ENCODE assay signal across 11 cellular contexts in genomic region chr1:50979964-50980363, GRCh38. TPM values are rescaled to one million over a fixed set of nuclear protein-coding genes. Genes with fewer than 3 reads are reported as not detected.
DNase-seq lines count a peak whose midpoint lies in the region; ATAC-seq and TF ChIP-seq lines count a peak whose summit lies in the region.
"Had no signal": no experiment of that assay in that cellular context is flagged by ENCODE, and none has a peak within 500 bp of the region (broad histone marks: within the 10 kb centered on the region; RNA-seq: fewer than 3 reads in every experiment).

No MANE protein-coding gene starts in this region.

- peaks cover 5 to 24% of the 10 kb centered on the region in 2 experiments; a peak in 3 of 4 replicates for H3K79me1 ChIP-seq in IMR-90 (ENCODE audit: low read depth in 1 of 2, low read length in 2 of 2)

- no TSS peak for BruUV-seq in IMR-90 (replicated peaks; lab: Mats Ljungman, UMichigan)

- H4K91ac ChIP-seq in IMR-90 (ENCODE audit: insufficient read depth, low read depth, low read length), result no peak overlapping the region

- H3K4me2 ChIP-seq in SK-N-SH (peak overlapping the region; percentile 97), IMR-90 (ENCODE audit: low read depth, low read length) (no peak overlapping the region)

- H3K27me3 ChIP-seq in SK-N-SH (ENCODE audit: insufficient read depth), result no peaks in the 10 kb centered on the region
- H3K27me3 ChIP-seq in IMR-90 (ENCODE audit: control insufficient read depth, insufficient read depth, low read length), result no peaks in the 10 kb centered on the region
- no peaks in the 10 kb centered on the region for H3K27me3 ChIP-seq in body of pancreas
- H3K27me3 ChIP-seq in subcutaneous abdominal adipose tissue (ENCODE audit: control insufficient read depth in 5 of 5, insufficient read depth in 4 of 5, low read length in 5 of 5), result no peaks in the 10 kb centered on the region

- no peak overlapping the region for H2AK9ac ChIP-seq in IMR-90 (replicated peaks; ENCODE audit: low read depth, low read length, poor library complexity)

- H3K9ac ChIP-seq in SK-N-SH, result peak overlapping the region; percentile 98; the same call in 1 of the 2 replicates
- no peak overlapping the region for H3K9ac ChIP-seq in IMR-90 (ENCODE audit: low read depth, low read length)
- peak overlapping the region in 3 of 5 donors; percentile 30 to 92 (median 85) for H3K9ac ChIP-seq in subcutaneous abdominal adipose tissue (ENCODE audit: low read length in 5 of 5)

- peaks cover 14% of the 10 kb centered on the region for H3F3A ChIP-seq in SK-N-SH (replicated peaks; ENCODE audit: insufficient read depth)

- H2BK5ac ChIP-seq in IMR-90 (ENCODE audit: low read depth, low read length, poor library complexity, severe bottlenecking), result no peak overlapping the region

- in situ Hi-C loops in IMR-90 (cut with MboI; ENCODE audit: low sequenced_read_pairs), result no loop called here

- TF ChIP-seq RAD21 in SK-N-SH (IDR thresholded peaks at IDR 0.05; ENCODE audit: low read length) (no peak), IMR-90 (IDR thresholded peaks at IDR 0.05; ENCODE audit: low read length) (no peak)

- CTCF ChIA-PET in SK-N-SH (lab: Yijun Ruan, JAX) (interaction anchor here (1.0 to 2.0 kb wide), 2 partner anchors 11 to 212 kb away, joined by 3 to 7 read pairs; no protein-coding TSS in a partner anchor), IMR-90 (lab: Yijun Ruan, JAX) (interaction anchor here (1.3 kb wide), 1 partner anchor 212 kb away, joined by 3 read pairs; no protein-coding TSS in a partner anchor)

- no peak for ATAC-seq in SK-N-SH treated with all-trans-retinoic acid at 6 μM for 48 hours
- ATAC-seq in IMR-90 (ENCODE audit: low read depth), result no peak
- no peak for ATAC-seq in body of pancreas
- ATAC-seq in HG02623 (IDR thresholded peaks at IDR 0.05; ENCODE audit: unreplicated experiment), result no peak
- ATAC-seq in HG02852 (IDR thresholded peaks at IDR 0.05; ENCODE audit: unreplicated experiment), result no peak
- ATAC-seq: upper lobe of right lung had no signal

- H3K9me3 ChIP-seq in SK-N-SH (no peaks in the 10 kb centered on the region), IMR-90 (ENCODE audit: control insufficient read depth, insufficient read depth, low read length) (no peaks in the 10 kb centered on the region), body of pancreas (no peaks in the 10 kb centered on the region), subcutaneous abdominal adipose tissue (ENCODE audit: control insufficient read depth in 5 of 5, low read length in 5 of 5) (no peaks in the 10 kb centered on the region)
- H3K9me3 ChIP-seq: upper lobe of right lung had no signal

- TF ChIP-seq CTCF in SK-N-SH (IDR thresholded peaks at IDR 0.05) (no peak), IMR-90 (conservative IDR thresholded peaks at IDR 0.05; ENCODE audit: low read depth, low read length) (no peak), body of pancreas (IDR thresholded peaks at IDR 0.05) (no peak)

- WGBS in SK-N-SH (ENCODE audit: low lambda C conversion rate), result 62% methylated on average over 2 of the region's 2 CpGs
- WGBS in IMR-90 (ENCODE audit: extremely low coverage in 2 of 2, insufficient read length in 1 of 2), 2 experiments, result no CpG with 5 or more reads among the region's 2 CpGs
- 26 to 41% methylated on average over 2 of the region's 2 CpGs for WGBS in body of pancreas, 2 donors

- no peak overlapping the region for H2BK15ac ChIP-seq in IMR-90 (ENCODE audit: low read depth, low read length)

- no peak overlapping the region for H4K5ac ChIP-seq in IMR-90 (ENCODE audit: low read depth, low read length)

- dilution Hi-C loops in IMR-90 (cut with HindIII; ENCODE audit: low sequenced_read_pairs, unreplicated experiment), result no loop called here

- H4K20me1 ChIP-seq in SK-N-SH (ENCODE audit: insufficient read depth) (no peaks in the 10 kb centered on the region), IMR-90 (ENCODE audit: insufficient read depth, low read length) (no peaks in the 10 kb centered on the region)

- no peak overlapping the region for H2BK120ac ChIP-seq in IMR-90 (ENCODE audit: low read depth, low read length)

- H2AK5ac ChIP-seq in IMR-90 (ENCODE audit: low read depth, low read length), result no peak overlapping the region

- no peak overlapping the region for H2BK20ac ChIP-seq in IMR-90 (ENCODE audit: low read depth, low read length)

- intact Hi-C loops in IMR-90 (cut with micrococcal nuclease) (loop anchor here (10.0 kb wide), 1 partner anchor 315 kb away; no protein-coding TSS in a partner anchor), body of pancreas (cut with DNase I) (no loop called here)

- H3K9me2 ChIP-seq in SK-N-SH, result no peaks in the 10 kb centered on the region

- H3K27ac ChIP-seq in SK-N-SH (ENCODE audit: low read depth in 2 of 2, low read length in 1 of 2) (peak overlapping the region; percentile 94 to 96), IMR-90 (ENCODE audit: insufficient read depth, low read length) (no peak overlapping the region), body of pancreas (peak overlapping the region in 3 of 4 donors; percentile 88 to 97 (median 92)), subcutaneous abdominal adipose tissue (ENCODE audit: low read depth, low read length) (peak overlapping the region; percentile 95)

- POLR2A ChIA-PET in SK-N-SH (lab: Yijun Ruan, JAX), result no interaction called here
- POLR2A ChIA-PET in IMR-90 (lab: Charles Lee; ENCODE audit: unreplicated experiment), result no interaction called here

- H3K23ac ChIP-seq in IMR-90 (ENCODE audit: low read depth, low read length), result no peak overlapping the region

- peaks cover 2% of the 10 kb centered on the region; the same call in 1 of the 2 replicates for H3K9me1 ChIP-seq in IMR-90 (ENCODE audit: insufficient read depth, low read length)

- TF ChIP-seq POLR2A in IMR-90 (IDR thresholded peaks at IDR 0.05; ENCODE audit: low read depth, low read length), result no peak
- TF ChIP-seq POLR2A in body of pancreas (IDR thresholded peaks at IDR 0.05), result no peak

- peaks cover 71% of the 10 kb centered on the region for H3K79me2 ChIP-seq in SK-N-SH (ENCODE audit: insufficient read depth)

- H2AFZ ChIP-seq in SK-N-SH (ENCODE audit: low read depth), result peak overlapping the region; percentile 80
- H2AFZ ChIP-seq in IMR-90 (replicated peaks; ENCODE audit: low read length, poor library complexity), result no peak overlapping the region

- peak overlapping the region; percentile 14 to 90; a peak in 2 of 4 replicates for H3K4me3 ChIP-seq in SK-N-SH (ENCODE audit: low read depth in 2 of 2, low read length in 1 of 2)
- no peak overlapping the region for H3K4me3 ChIP-seq in IMR-90 (ENCODE audit: insufficient read depth, low read depth, low read length)
- H3K4me3 ChIP-seq in body of pancreas, result no peak overlapping the region
- peak overlapping the region in 3 of 5 donors; percentile 9 to 84 (median 26) for H3K4me3 ChIP-seq in subcutaneous abdominal adipose tissue (ENCODE audit: low read depth in 1 of 5, low read length in 5 of 5)

- H3K36me3 ChIP-seq in SK-N-SH (replicated peaks in 1 of 2; ENCODE audit: control insufficient read depth in 1 of 2, insufficient read depth in 2 of 2, low read length in 1 of 2) (peaks cover under 1 to 1% of the 10 kb centered on the region in 2 experiments), IMR-90 (ENCODE audit: control insufficient read depth, insufficient read depth, low read length) (no peaks in the 10 kb centered on the region), body of pancreas (replicated peaks in 1 of 2; ENCODE audit: insufficient read depth in 1 of 2, low read depth in 2 of 2) (no peaks in the 10 kb centered on the region), subcutaneous abdominal adipose tissue (ENCODE audit: control insufficient read depth in 5 of 5, insufficient read depth in 5 of 5, low read length in 5 of 5) (no peaks in the 10 kb centered on the region)
- H3K36me3 ChIP-seq: upper lobe of right lung had no signal

- H3K4me1 ChIP-seq in SK-N-SH (ENCODE audit: control insufficient read depth in 1 of 2, insufficient read depth in 2 of 2, low read depth in 1 of 2, low read length in 1 of 2), result peaks cover 14 to 16% of the 10 kb centered on the region in 2 experiments; a peak in 3 of 4 replicates
- peaks cover 4% of the 10 kb centered on the region; the same call in 1 of the 2 replicates for H3K4me1 ChIP-seq in IMR-90 (ENCODE audit: control insufficient read depth, insufficient read depth, low read length)
- peaks cover 19% of the 10 kb centered on the region for H3K4me1 ChIP-seq in body of pancreas
- H3K4me1 ChIP-seq in subcutaneous abdominal adipose tissue (ENCODE audit: control insufficient read depth in 5 of 5, insufficient read depth in 5 of 5, low read length in 5 of 5), result peaks cover 3 to 69% (median 32%) of the 10 kb centered on the region in 5 donors
- H3K4me1 ChIP-seq: upper lobe of right lung had no signal

- H3K14ac ChIP-seq in IMR-90 (replicated peaks; ENCODE audit: low read depth, low read length), result no peak overlapping the region

- no peak overlapping the region for H4K8ac ChIP-seq in IMR-90 (ENCODE audit: low read depth in 2 of 2, low read length in 2 of 2)

- TF ChIP-seq EP300 in SK-N-SH (IDR thresholded peaks at IDR 0.05; ENCODE audit: borderline replicate concordance in 1 of 2, low read depth in 1 of 2, low read length in 1 of 2), result no peak

- no peak overlapping the region for H3K56ac ChIP-seq in IMR-90 (ENCODE audit: extremely low read depth, insufficient read depth, low read length)

- H3K18ac ChIP-seq in IMR-90 (ENCODE audit: low read depth, low read length), result no peak overlapping the region

- DNase-seq in SK-N-SH, result no peak
- DNase-seq in IMR-90, result no peak
- no peak for DNase-seq in body of pancreas
- DNase-seq in NCI-H2196 treated with DMSO at 0.1 percent for 48 hours (lab: John Stamatoyannopoulos, UW; ENCODE audit: unreplicated experiment), result no peak
- DNase-seq: activated T-cell treated with anti-CD3 and anti-CD28 coated beads, Interleukin-2, amount 50 U/mL, for 48 hours; NCI-H2081 treated with DMSO at 0.1 percent for 48 hours; upper lobe of right lung had no signal

- H3K4ac ChIP-seq in IMR-90 (ENCODE audit: low read depth, low read length), result no peak overlapping the region

RNA-seq across cellular contexts. Expression of gene CDKN2C, which starts 9.9 kb away (rescaled TPM):
- polyA plus RNA-seq in SK-N-SH (2012; rRNA removed), result 27.0 and 29.4 TPM in 2 replicates
- 32.5 and 34.1 TPM in 2 replicates for polyA plus RNA-seq in SK-N-SH (2012; cell fraction: cytosol; rRNA removed)
- polyA plus RNA-seq in SK-N-SH (2012; cell fraction: nucleus; rRNA removed), result 14.5 and 18.9 TPM in 2 replicates
- 14.3 and 18.9 TPM in 2 replicates for total RNA-seq in IMR-90 (2012; rRNA removed)
- 13.5 and 15.5 TPM in 2 replicates for polyA plus RNA-seq in IMR-90 (2012; rRNA removed)
- polyA plus RNA-seq in IMR-90 (2012; cell fraction: cytosol; rRNA removed), result 7.1 and 10.0 TPM in 2 replicates
- polyA plus RNA-seq in IMR-90 (2012; cell fraction: nucleus; rRNA removed; ENCODE audit: low replicate concordance), result 3.0 and 4.7 TPM in 2 replicates
- total RNA-seq in body of pancreas, result 10 to 100 TPM in 1 of 2 donors, 1 to 10 TPM in 1; 7.6 to 11.9 TPM

RNA-seq across cellular contexts. Expression of gene FAF1, which starts 19.9 kb away (rescaled TPM):
- polyA plus RNA-seq in SK-N-SH (2012; rRNA removed), result 8.7 and 9.7 TPM in 2 replicates
- polyA plus RNA-seq in SK-N-SH (2012; cell fraction: cytosol; rRNA removed), result 16.1 and 20.5 TPM in 2 replicates
- 5.2 and 8.0 TPM in 2 replicates for polyA plus RNA-seq in SK-N-SH (2012; cell fraction: nucleus; rRNA removed)
- 72.9 and 78.0 TPM in 2 replicates for total RNA-seq in IMR-90 (2012; rRNA removed)
- polyA plus RNA-seq in IMR-90 (2012; rRNA removed), result 15.4 and 18.8 TPM in 2 replicates
- polyA plus RNA-seq in IMR-90 (2012; cell fraction: cytosol; rRNA removed), result 1.5 and 12.3 TPM in 2 replicates
- polyA plus RNA-seq in IMR-90 (2012; cell fraction: nucleus; rRNA removed; ENCODE audit: low replicate concordance), result 0.66 and 6.9 TPM in 2 replicates
- total RNA-seq in body of pancreas, result 10 to 100 TPM; 17.8 to 27.5 TPM

Comparison
In these comparisons a context has a peak if more than half of its experiments do, and no peak if none do; other contexts are left out.
1. H3K4me3 ChIP-seq: peak in SK-N-SH (2 of 2) and subcutaneous abdominal adipose tissue (3 of 5); none in IMR-90 (single experiment) and body of pancreas (0 of 2).